ENCODE assay signal across 8 cellular contexts in genomic region chr17:29617481-29618271, GRCh38. TPM values are rescaled to one million over a fixed set of nuclear protein-coding genes. Genes with fewer than 3 reads are reported as not detected.
DNase-seq lines count a peak whose midpoint lies in the region; TF ChIP-seq lines count a peak whose summit lies in the region.

No MANE protein-coding gene starts in this region.

- DNase-seq in GM12864 (ENCODE audit: low read depth): peak; percentile 53
- DNase-seq in Jurkat, Clone E6-1 (ENCODE audit: low read depth, low spot score): peak; percentile 81
- DNase-seq in amygdala (lab: John Stamatoyannopoulos, UW): peak in 46 of 56 donors; percentile 19 to 82 (median 60)
- DNase-seq in right atrium auricular region (ENCODE audit: low spot score): no peak
- peak; percentile 64 for DNase-seq in retina
- DNase-seq in T1000 (lab: John Stamatoyannopoulos, UW): no peak
- no peak for DNase-seq in cortex of kidney (lab: John Stamatoyannopoulos, UW)

- no peaks in the 10 kb centered on the region for H3K9me3 Mint-ChIP-seq in T-helper 1 cell treated with Interleukin-12 subunit alpha and Interleukin-12 subunit beta and Interleukin-4 antibody, amounts not matched to agents 30 μg/mL and 1 μg/mL, for 36 hours

- peak overlapping the region; percentile 69 for H3K27ac Mint-ChIP-seq in T-helper 1 cell treated with Interleukin-12 subunit alpha and Interleukin-12 subunit beta and Interleukin-4 antibody, amounts not matched to agents 30 μg/mL and 1 μg/mL, for 36 hours

- TF ChIP-seq CTCF in GM12864 (IDR thresholded peaks at IDR 0.05; ENCODE audit: low read depth, low read length, missing control alignments): peak; percentile 91
- TF ChIP-seq CTCF in right atrium auricular region (IDR thresholded peaks at IDR 0.05): peak; percentile 21 to 80

- no peaks in the 10 kb centered on the region for H3K36me3 Mint-ChIP-seq in T-helper 1 cell treated with Interleukin-12 subunit alpha and Interleukin-12 subunit beta and Interleukin-4 antibody, amounts not matched to agents 30 μg/mL and 1 μg/mL, for 36 hours (ENCODE audit: low read depth)

- no peaks in the 10 kb centered on the region for H3K27me3 ChIP-seq in right atrium auricular region

- H3K9me3 ChIP-seq in right atrium auricular region: no peaks in the 10 kb centered on the region

- H3K4me3 ChIP-seq in GM12864 (ENCODE audit: low read depth, low read length) (peak overlapping the region; percentile 54), right atrium auricular region (peak overlapping the region; percentile 16 to 50)
- peak overlapping the region; percentile 53 for H3K4me3 ChIP-seq in Jurkat, Clone E6-1 (ENCODE audit: low read length)

- peak overlapping the region; percentile 77 for H3K4me3 Mint-ChIP-seq in T-helper 1 cell treated with Interleukin-12 subunit alpha and Interleukin-12 subunit beta and Interleukin-4 antibody, amounts not matched to agents 30 μg/mL and 1 μg/mL, for 36 hours

- H3K27ac ChIP-seq in right atrium auricular region: peak overlapping the region; percentile 76 to 86

- no peaks in the 10 kb centered on the region for H3K36me3 ChIP-seq in right atrium auricular region

- H3K4me1 Mint-ChIP-seq in T-helper 1 cell treated with Interleukin-12 subunit alpha and Interleukin-12 subunit beta and Interleukin-4 antibody, amounts not matched to agents 30 μg/mL and 1 μg/mL, for 36 hours (ENCODE audit: low read depth): peaks cover 34% of the 10 kb centered on the region

- H3K4me1 ChIP-seq in right atrium auricular region: peaks cover 0 to 91% of the 10 kb centered on the region in 2 donors

- peaks cover 20% of the 10 kb centered on the region for H3K27me3 Mint-ChIP-seq in T-helper 1 cell treated with Interleukin-12 subunit alpha and Interleukin-12 subunit beta and Interleukin-4 antibody, amounts not matched to agents 30 μg/mL and 1 μg/mL, for 36 hours (ENCODE audit: low read depth)

RNA-seq across cellular contexts. Expression of gene CORO6, which starts 5.0 kb away (rescaled TPM):
- polyA plus RNA-seq in Jurkat, Clone E6-1 (2012; ENCODE audit: insufficient read depth, insufficient read length): 1.7 TPM
- total RNA-seq in right atrium auricular region: 10 to 100 TPM; 65.0 to 87.6 TPM

RNA-seq across cellular contexts. Expression of gene ANKRD13B, which starts 24.7 kb away (rescaled TPM):
- polyA plus RNA-seq in Jurkat, Clone E6-1 (2012; ENCODE audit: insufficient read depth, insufficient read length): 41.1 TPM
- 1 to 10 TPM; 6.6 to 8.3 TPM for total RNA-seq in right atrium auricular region

RNA-seq across cellular contexts. Expression of gene GIT1, which starts 28.2 kb away (rescaled TPM):
- polyA plus RNA-seq in Jurkat, Clone E6-1 (2012; ENCODE audit: insufficient read depth, insufficient read length): 65.7 TPM
- total RNA-seq in right atrium auricular region: 10 to 100 TPM; 26.7 to 48.1 TPM

RNA-seq across cellular contexts. Expression of gene TP53I13, which starts 49.2 kb away (rescaled TPM):
- polyA plus RNA-seq in Jurkat, Clone E6-1 (2012; ENCODE audit: insufficient read depth, insufficient read length): 53.2 TPM
- total RNA-seq in right atrium auricular region: 10 to 100 TPM; 48.8 to 67.0 TPM

RNA-seq across cellular contexts. Expression of gene ABHD15, which starts 50.8 kb away (rescaled TPM):
- polyA plus RNA-seq in Jurkat, Clone E6-1 (2012; ENCODE audit: insufficient read depth, insufficient read length): 7.6 TPM
- total RNA-seq in right atrium auricular region: 1 to 10 TPM; 9.0 to 9.5 TPM

Comparison
In these comparisons a context has a peak if more than half of its experiments do, and no peak if none do; other contexts are left out.
1. DNase-seq: peak in GM12864 (single experiment), Jurkat, Clone E6-1 (single experiment), amygdala (46 of 56) and retina (single experiment); none in right atrium auricular region (single experiment), T1000 (single experiment) and cortex of kidney (single experiment).
2. Peak in every context shown above with its lines, with median percentiles within 50 percentile points of each other: H3K4me3 ChIP-seq.